Comparison of ENCODE assay signal across 1 cellular context in genomic region chr7:29190349-29191045, GRCh38.
TF ChIP-seq lines count a peak whose summit lies in the region.

No MANE protein-coding gene starts in this region.

TF ChIP-seq in GM23338, 12 proteins besides CTCF, POLR2A, EP300 and RAD21 (continued from another document):
- no peak for TF ChIP-seq ZNF462 (CRISPR knock-in tag; IDR thresholded peaks at IDR 0.05)
- TF ChIP-seq ZNF114 (CRISPR knock-in tag; IDR thresholded peaks at IDR 0.05): no peak
- no peak for TF ChIP-seq ZNF331 (CRISPR knock-in tag; IDR thresholded peaks at IDR 0.05; ENCODE audit: low read depth)
- TF ChIP-seq JUNB (IDR thresholded peaks at IDR 0.05; ENCODE audit: unreplicated experiment): no peak
- TF ChIP-seq CREB1 (CRISPR knock-in tag; IDR thresholded peaks at IDR 0.05; ENCODE audit: low read depth): no peak
- no peak for TF ChIP-seq ETS1 (IDR thresholded peaks at IDR 0.05)
- TF ChIP-seq STAT1 (IDR thresholded peaks at IDR 0.05; ENCODE audit: unreplicated experiment): no peak
- TF ChIP-seq POLR2AphosphoS5 (IDR thresholded peaks at IDR 0.05; ENCODE audit: low read depth): no peak
- no peak for TF ChIP-seq EZH2phosphoT487 (IDR thresholded peaks at IDR 0.05; ENCODE audit: unreplicated experiment)
- TF ChIP-seq EZH2 (IDR thresholded peaks at IDR 0.05; ENCODE audit: low read depth, unreplicated experiment): no peak
